In the genomic region with DNA sequence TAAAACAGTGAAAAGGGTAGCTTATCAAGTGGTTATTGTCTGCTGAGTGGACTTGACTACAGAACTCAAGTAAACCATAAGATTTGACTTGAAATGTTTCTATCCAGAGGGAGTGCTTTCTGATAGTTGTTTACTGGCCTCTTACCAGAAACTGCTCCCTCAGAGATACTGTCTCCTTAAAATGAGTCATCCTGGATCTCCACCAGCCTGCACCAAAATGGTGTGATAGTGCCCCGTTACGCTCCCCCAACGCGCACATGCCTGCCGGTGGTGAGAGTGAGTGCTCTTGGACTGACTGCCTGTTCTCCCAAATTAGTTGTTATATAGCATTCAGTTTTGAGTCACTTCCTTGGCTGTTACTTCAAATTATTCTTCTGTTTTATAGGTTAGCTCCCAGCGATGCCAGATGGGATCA, we compare ENCODE assay signal across 9 cellular contexts. TPM values are rescaled to one million over a fixed set of nuclear protein-coding genes. Genes with fewer than 3 reads are reported as not detected.
DNase-seq lines count a peak whose midpoint lies in the region; ATAC-seq and TF ChIP-seq lines count a peak whose summit lies in the region.
"Had no signal": no experiment of that assay in that cellular context is flagged by ENCODE, and none has a peak within 500 bp of the region (broad histone marks: within the 10 kb centered on the region; RNA-seq: fewer than 3 reads in every experiment).

No MANE protein-coding gene starts in this region.

- no peak overlapping the region for H3K4me3 ChIP-seq in HEK293 (ENCODE audit: low read depth, low read length)
- no peak overlapping the region for H3K4me3 ChIP-seq in WERI-Rb-1 (ENCODE audit: low read depth, low read length)
- no peak overlapping the region for H3K4me3 ChIP-seq in fibroblast of mammary gland (ENCODE audit: control insufficient read depth, low read depth, low read length)
- H3K4me3 ChIP-seq in skeletal muscle tissue (ENCODE audit: low read length in 3 of 3): peak overlapping the region in 2 of 3 donors; percentile 30 to 35
- H3K4me3 ChIP-seq in suprapubic skin: no peak overlapping the region

- H3K27ac ChIP-seq in HEK293 (ENCODE audit: extremely low read depth, low read depth, low read length) (peak overlapping the region; percentile 32; the same call in 1 of the 2 replicates), WERI-Rb-1 (peak overlapping the region; percentile 56), skeletal muscle tissue (ENCODE audit: low read depth, low read length) (peak overlapping the region; percentile 58), suprapubic skin (no peak overlapping the region)

- H3K4me1 ChIP-seq in HEK293 (ENCODE audit: control insufficient read depth, insufficient read depth, low read length): peaks cover 18% of the 10 kb centered on the region
- H3K4me1 ChIP-seq in skeletal muscle tissue (ENCODE audit: control insufficient read depth in 3 of 3, insufficient read depth in 3 of 3, low read length in 3 of 3): peaks cover 48 to 63% (median 50%) of the 10 kb centered on the region in 3 donors
- peaks cover 60% of the 10 kb centered on the region for H3K4me1 ChIP-seq in suprapubic skin

- H3K27me3 ChIP-seq in WERI-Rb-1 (ENCODE audit: insufficient read depth, low read depth, severe bottlenecking) (no peaks in the 10 kb centered on the region), skeletal muscle tissue (ENCODE audit: control insufficient read depth in 3 of 3, insufficient read depth in 3 of 3, low read length in 3 of 3) (no peaks in the 10 kb centered on the region), suprapubic skin (no peaks in the 10 kb centered on the region)

- TF ChIP-seq EP300 in suprapubic skin (IDR thresholded peaks at IDR 0.05): no peak

- peak overlapping the region in 1 of 3 donors; percentile 32 for H3K9ac ChIP-seq in skeletal muscle tissue (ENCODE audit: low read depth in 1 of 3, low read length in 3 of 3)

- H3K9me3 ChIP-seq in HEK293 (ENCODE audit: control insufficient read depth, insufficient read depth, low read depth, low read length): no peaks in the 10 kb centered on the region
- H3K9me3 ChIP-seq in WERI-Rb-1 (ENCODE audit: severe bottlenecking): no peaks in the 10 kb centered on the region
- no peaks in the 10 kb centered on the region for H3K9me3 ChIP-seq in skeletal muscle tissue (ENCODE audit: control insufficient read depth in 3 of 3, low read length in 3 of 3)
- no peaks in the 10 kb centered on the region for H3K9me3 ChIP-seq in suprapubic skin

- POLR2A ChIA-PET in HEK293 (lab: Yijun Ruan, JAX): interaction anchor here (0.6 to 0.7 kb wide), 3 partner anchors 173 to 1608 kb away, joined by 3 read pairs; no protein-coding TSS in a partner anchor

- WGBS in suprapubic skin: 22% methylated on average over 6 of the region's 6 CpGs

- DNase-seq in WERI-Rb-1: no peak
- DNase-seq in fibroblast of mammary gland (ENCODE audit: low read depth): peak; percentile 95
- no peak for DNase-seq in suprapubic skin (ENCODE audit: low spot score in 2 of 2)
- no peak for DNase-seq in NCI-H69 (lab: John Stamatoyannopoulos, UW)
- DNase-seq: activated CD4-positive, alpha-beta T cell treated with anti-CD3 and anti-CD28 coated beads for 48 hours had no signal

- TF ChIP-seq POLR2A in suprapubic skin (IDR thresholded peaks at IDR 0.05): no peak

- H3K36me3 ChIP-seq in HEK293 (ENCODE audit: control insufficient read depth in 2 of 2, insufficient read depth in 1 of 2, low read length in 2 of 2) (peaks cover 46 to 91% of the 10 kb centered on the region in 2 experiments), WERI-Rb-1 (peaks cover 85% of the 10 kb centered on the region), skeletal muscle tissue (ENCODE audit: control insufficient read depth in 3 of 3, insufficient read depth in 3 of 3, low read length in 3 of 3) (peaks cover 12 to 26% (median 23%) of the 10 kb centered on the region in 3 donors), suprapubic skin (peaks cover 40% of the 10 kb centered on the region)

- no peak for TF ChIP-seq CTCF in HEK293 (tag by site-specific recombination; IDR thresholded peaks at IDR 0.05)
- no peak for TF ChIP-seq CTCF in WERI-Rb-1 (IDR thresholded peaks at IDR 0.05; ENCODE audit: low read depth, low read length)
- no peak for TF ChIP-seq CTCF in fibroblast of mammary gland (conservative IDR thresholded peaks at IDR 0.05; ENCODE audit: control insufficient read depth, insufficient read depth, low read depth, low read length)
- no peak for TF ChIP-seq CTCF in suprapubic skin (IDR thresholded peaks at IDR 0.05)

- ATAC-seq in HG03108 (IDR thresholded peaks at IDR 0.05; ENCODE audit: unreplicated experiment) (no peak), GM21367 (IDR thresholded peaks at IDR 0.05; ENCODE audit: unreplicated experiment) (no peak)

- CTCF ChIA-PET in HEK293 (lab: Yijun Ruan, JAX): interaction anchor here (0.6 to 7.6 kb wide), 3 partner anchors 38 to 119 kb away, joined by 3 to 108 read pairs (median 69); no protein-coding TSS in a partner anchor

TF ChIP-seq in HEK293, 187 proteins besides CTCF, POLR2A, EP300 and RAD21 (continues in another document):
- no peak for TF ChIP-seq ZNF585B (tag by site-specific recombination; IDR thresholded peaks at IDR 0.05)
- TF ChIP-seq ZNF2 (tag by site-specific recombination; IDR thresholded peaks at IDR 0.05): peak; percentile 37; the same call in 1 of the 2 replicates
- no peak for TF ChIP-seq PBX3 (CRISPR knock-in tag; IDR thresholded peaks at IDR 0.05)
- TF ChIP-seq ZNF792 (tag by site-specific recombination; IDR thresholded peaks at IDR 0.05): no peak
- TF ChIP-seq ZNF416 (tag by site-specific recombination; IDR thresholded peaks at IDR 0.05): no peak
- no peak for TF ChIP-seq ZBTB49 (tag by site-specific recombination; IDR thresholded peaks at IDR 0.05; ENCODE audit: low read depth)
- TF ChIP-seq ZNF580 (tag by site-specific recombination; IDR thresholded peaks at IDR 0.05): no peak
- TF ChIP-seq ZSCAN5A (tag by site-specific recombination; IDR thresholded peaks at IDR 0.05): no peak
- TF ChIP-seq, protein P1, sequence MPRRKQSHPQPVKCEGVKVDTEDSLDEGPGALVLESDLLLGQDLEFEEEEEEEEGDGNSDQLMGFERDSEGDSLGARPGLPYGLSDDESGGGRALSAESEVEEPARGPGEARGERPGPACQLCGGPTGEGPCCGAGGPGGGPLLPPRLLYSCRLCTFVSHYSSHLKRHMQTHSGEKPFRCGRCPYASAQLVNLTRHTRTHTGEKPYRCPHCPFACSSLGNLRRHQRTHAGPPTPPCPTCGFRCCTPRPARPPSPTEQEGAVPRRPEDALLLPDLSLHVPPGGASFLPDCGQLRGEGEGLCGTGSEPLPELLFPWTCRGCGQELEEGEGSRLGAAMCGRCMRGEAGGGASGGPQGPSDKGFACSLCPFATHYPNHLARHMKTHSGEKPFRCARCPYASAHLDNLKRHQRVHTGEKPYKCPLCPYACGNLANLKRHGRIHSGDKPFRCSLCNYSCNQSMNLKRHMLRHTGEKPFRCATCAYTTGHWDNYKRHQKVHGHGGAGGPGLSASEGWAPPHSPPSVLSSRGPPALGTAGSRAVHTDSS (tag by site-specific recombination; IDR thresholded peaks at IDR 0.05): no peak

RNA-seq across cellular contexts. Expression of gene PRCD, which starts 22.9 kb away (rescaled TPM):
- 0.52 TPM for total RNA-seq in skeletal muscle tissue
- 1 to 10 TPM in 3 of 4 donors, not detected in 1; 1.3 to 2.8 (median 2.2) TPM for total RNA-seq in suprapubic skin

RNA-seq across cellular contexts. Expression of gene ST6GALNAC2, which starts 22.9 kb away (rescaled TPM):
- 2.6 TPM for total RNA-seq in skeletal muscle tissue
- 10 to 100 TPM; 71.1 to 94.3 (median 80.3) TPM for total RNA-seq in suprapubic skin

RNA-seq across cellular contexts. Expression of gene CYGB, which starts 25.2 kb away (rescaled TPM):
- total RNA-seq in skeletal muscle tissue (8.9 TPM), suprapubic skin (10 to 100 TPM in 2 of 4 donors, 1 to 10 TPM in 2; 2.8 to 18.2 (median 10.4) TPM)

Comparison
In these comparisons a context has a peak if more than half of its experiments do, and no peak if none do; other contexts are left out.
1. H3K4me3 ChIP-seq: peak in skeletal muscle tissue (2 of 3); none in HEK293 (single experiment), WERI-Rb-1 (single experiment), fibroblast of mammary gland (single experiment) and suprapubic skin (single experiment).
2. RNA of gene ST6GALNAC2, which starts 22.9 kb away (total RNA-seq): 71.1 to 94.3 TPM in suprapubic skin; 2.6 TPM in skeletal muscle tissue (single experiment); every median in the first group is over 10 times any median in the second.